Comparison of ENCODE assay signal across 20 cellular contexts in the genomic region with DNA sequence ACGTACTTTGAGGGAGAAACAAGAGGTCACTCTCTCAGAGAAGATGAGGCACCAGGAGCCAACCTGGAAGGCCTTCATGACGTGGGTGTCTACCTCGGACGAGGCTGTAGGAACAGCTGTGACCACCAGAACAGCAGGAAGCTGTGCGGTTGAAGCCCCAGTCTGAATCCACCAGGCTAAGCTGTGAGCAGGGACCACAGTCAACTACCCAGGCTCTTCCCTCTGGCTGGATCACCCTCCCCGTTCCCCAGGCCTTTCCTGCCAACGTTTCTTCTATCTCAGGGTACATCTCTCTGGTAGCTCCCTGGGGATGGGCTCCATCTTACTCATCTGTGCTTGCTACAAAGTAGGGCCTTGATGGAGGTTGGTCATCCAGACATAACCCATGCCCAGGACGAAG. TPM values are rescaled to one million over a fixed set of nuclear protein-coding genes. Genes with fewer than 3 reads are reported as not detected.
"Had no signal": no experiment of that assay in that cellular context is flagged by ENCODE, and none has a peak within 500 bp of the region (broad histone marks: within the 10 kb centered on the region; RNA-seq: fewer than 3 reads in every experiment).

No MANE protein-coding gene starts in this region.

- H3K4me1 ChIP-seq: gastroesophageal sphincter, heart left ventricle, left lung, prostate gland had no signal

- H3K4me1 Mint-ChIP-seq: activated naive CD4-positive, alpha-beta T cell treated with anti-CD3 and anti-CD28 coated beads, Interleukin-2, amount 10 ng/mL, durations not matched to agents 7 days and 5 days had no signal

- FAIRE-seq: bronchial epithelial cell, endometrium, small intestine had no signal

- H3K27me3 Mint-ChIP-seq: activated naive CD4-positive, alpha-beta T cell treated with anti-CD3 and anti-CD28 coated beads, Interleukin-2, amount 10 ng/mL, durations not matched to agents 7 days and 5 days had no signal

- H3K27ac Mint-ChIP-seq: activated naive CD4-positive, alpha-beta T cell treated with anti-CD3 and anti-CD28 coated beads, Interleukin-2, amount 10 ng/mL, durations not matched to agents 7 days and 5 days had no signal

- H3K4me3 Mint-ChIP-seq: activated naive CD4-positive, alpha-beta T cell treated with anti-CD3 and anti-CD28 coated beads, Interleukin-2, amount 10 ng/mL, durations not matched to agents 7 days and 5 days; activated T-cell treated with anti-CD3 and anti-CD28 coated beads, Interleukin-2, amount 50 U/mL, for 4 hours had no signal

- DNase-seq: activated CD4-positive, alpha-beta T cell treated with anti-CD3 and anti-CD28 coated beads, Interleukin-2, amount 50 U/mL, for 48 hours; activated effector memory CD4-positive, alpha-beta T cell treated with Interleukin-2 at 50 U/mL for 16 hours; activated naive CD4-positive, alpha-beta T cell treated with anti-CD3 and anti-CD28 coated beads, Interleukin-2, amount 10 ng/mL, durations not matched to agents 7 days and 5 days; activated T-cell treated with anti-CD3 and anti-CD28 coated beads, Interleukin-2, amount 50 U/mL, for 4 hours; cerebellar nuclear complex; cortex of kidney; heart left ventricle; left lung; midbrain; right cardiac atrium; small intestine; stimulated activated CD4-positive, alpha-beta T cell treated with anti-CD3 and anti-CD28 coated beads, Interleukin-15, amount 100 ng/mL, for 24 hours; stimulated activated CD4-positive, alpha-beta T cell treated with anti-CD3 and anti-CD28 coated beads, Interleukin-2, amount 100 ng/mL, for 48 hours; WERI-Rb-1 had no signal

- H3K9me3 Mint-ChIP-seq: activated naive CD4-positive, alpha-beta T cell treated with anti-CD3 and anti-CD28 coated beads, Interleukin-2, amount 10 ng/mL, durations not matched to agents 7 days and 5 days; activated T-cell treated with anti-CD3 and anti-CD28 coated beads, Interleukin-2, amount 50 U/mL, for 4 hours had no signal

- H3K27me3 ChIP-seq: gastroesophageal sphincter, heart left ventricle, left lung had no signal

- ATAC-seq: activated T-cell treated with anti-CD3 and anti-CD28 coated beads, Interleukin-2, amount 50 U/mL, for 4 hours; gastroesophageal sphincter; heart left ventricle; left lung; right cardiac atrium had no signal

- H3K9me3 ChIP-seq: gastroesophageal sphincter, heart left ventricle, left lung, prostate gland had no signal

- H3K27ac ChIP-seq: gastroesophageal sphincter, heart left ventricle, left lung, prostate gland, WERI-Rb-1 had no signal

- H3K4me3 ChIP-seq: gastroesophageal sphincter, heart left ventricle, left lung, prostate gland had no signal

RNA-seq across cellular contexts. Expression of a gene that starts 36.8 kb away (rescaled TPM):
- total RNA-seq: activated T-cell treated with anti-CD3 and anti-CD28 coated beads, Interleukin-2, amount 50 U/mL, for 4 hours; lung microvascular endothelial cell; T-helper 2 cell treated with Interferon-gamma antibody and Interleukin-4, amounts not matched to agents 100 ng/mL and 5 ng/mL, for 36 hours had no signal
